In genomic region chr10:111379521-111379920, GRCh38 we compare ENCODE assay signal across 16 cellular contexts.
"Had no signal": no experiment of that assay in that cellular context is flagged by ENCODE, and none has a peak within 500 bp of the region (broad histone marks: within the 10 kb centered on the region; RNA-seq: fewer than 3 reads in every experiment).

No MANE protein-coding gene starts in this region.

- ATAC-seq: esophagus mucosa; gastroesophageal sphincter; natural killer cell treated with Interleukin-12 subunit alpha and Interleukin-12 subunit beta and Interleukin-15 and Interleukin-18, amount 100 ng/mL, for 72 hours; right lobe of liver; stimulated activated memory B cell treated with anti-CD40 and anti-IgM and Interleukin-4, amounts not matched to agents 10 μg/mL and 1 μg/mL and 100 μg/mL, for 72 hours had no signal

- DNase-seq: effector memory CD4-positive, alpha-beta T cell; hippocampal formation; kidney glomerular epithelial cell; occipital lobe; pancreas; retina; right lobe of liver; stimulated activated CD4-positive, alpha-beta T cell treated with anti-CD3 and anti-CD28 coated beads, Interleukin-4, amount 100 ng/mL, for 24 hours; trophoblast cell had no signal

- H3K27ac ChIP-seq: gastroesophageal sphincter, neural progenitor cell, pancreas, prostate gland, right lobe of liver, thoracic aorta had no signal
